Comparison of ENCODE assay signal across 8 cellular contexts in genomic region chr5:148957591-148958202, GRCh38.
A peak's percentile ranks its signal among the peaks of the same experiment; 100 is the strongest.
DNase-seq lines count a peak whose midpoint lies in the region; ATAC-seq, FAIRE-seq and TF ChIP-seq lines count a peak whose summit lies in the region.

No MANE protein-coding gene starts in this region.

- ATAC-seq in GM18868 (IDR thresholded peaks at IDR 0.05; ENCODE audit: unreplicated experiment) (peak; percentile 73), HG02970 (IDR thresholded peaks at IDR 0.05; ENCODE audit: low FRiP score, unreplicated experiment) (no peak)

- H3K4me3 Mint-ChIP-seq in activated CD4-positive, alpha-beta T cell treated with anti-CD3 and anti-CD28 coated beads, Interleukin-2, amount 10 ng/mL, durations not matched to agents 24 days and 14 days = no peak overlapping the region

- H3K4me1 ChIP-seq in endothelial cell of umbilical vein (ENCODE audit: control insufficient read depth, extremely low read depth, insufficient read depth, low read length) (no peaks in the 10 kb centered on the region), osteoblast (ENCODE audit: insufficient read depth, low read length) (peaks cover 28% of the 10 kb centered on the region)

- TF ChIP-seq CTCF in endothelial cell of umbilical vein (IDR thresholded peaks at IDR 0.05; ENCODE audit: extremely low read depth in 1 of 2, insufficient read depth in 1 of 2, low read depth in 1 of 2, low read length in 2 of 2) (peak; percentile 77 to 88), osteoblast (IDR thresholded peaks at IDR 0.05; ENCODE audit: extremely low read depth, low read depth, low read length) (peak; percentile 91)

- H3K9me3 Mint-ChIP-seq in activated CD4-positive, alpha-beta T cell treated with anti-CD3 and anti-CD28 coated beads, Interleukin-2, amount 10 ng/mL, durations not matched to agents 24 days and 14 days = no peaks in the 10 kb centered on the region

- no peak for TF ChIP-seq POLR2A in endothelial cell of umbilical vein (IDR thresholded peaks at IDR 0.05; ENCODE audit: low read depth, low read length)

- CTCF ChIA-PET in endothelial cell of umbilical vein (lab: Charles Lee) = interaction anchor here (0.5 to 8.0 kb wide), 83 partner anchors 9 to 778 kb away, joined by 3 to 245 read pairs (median 5); partner anchors contain the start of gene ADRB2

- H3K36me3 ChIP-seq in endothelial cell of umbilical vein (ENCODE audit: control insufficient read depth in 2 of 2, extremely low read depth in 1 of 2, insufficient read depth in 2 of 2, low read length in 2 of 2) (no peaks in the 10 kb centered on the region), osteoblast (ENCODE audit: insufficient read depth, low read length) (no peaks in the 10 kb centered on the region)

- no peak overlapping the region for H3K4me3 ChIP-seq in endothelial cell of umbilical vein (replicated peaks in 1 of 3; ENCODE audit: insufficient read depth in 1 of 3, low read depth in 1 of 3, low read length in 3 of 3)
- H3K4me3 ChIP-seq in osteoblast (ENCODE audit: insufficient read depth, low read length) = no peak overlapping the region

- H3K27me3 ChIP-seq in endothelial cell of umbilical vein (ENCODE audit: control insufficient read depth in 2 of 2, insufficient read depth in 2 of 2, low read length in 2 of 2) (no peaks in the 10 kb centered on the region), osteoblast (ENCODE audit: insufficient read depth, low read length) (no peaks in the 10 kb centered on the region)

- H3K27ac ChIP-seq in endothelial cell of umbilical vein (ENCODE audit: insufficient read depth, low read depth, low read length) (no peak overlapping the region), osteoblast (ENCODE audit: low read depth, low read length) (no peak overlapping the region)

- no peak overlapping the region for H3K9ac ChIP-seq in endothelial cell of umbilical vein (replicated peaks; ENCODE audit: extremely low read depth, insufficient read depth, low read length)

- no peaks in the 10 kb centered on the region for H3K4me1 Mint-ChIP-seq in activated CD4-positive, alpha-beta T cell treated with anti-CD3 and anti-CD28 coated beads, Interleukin-2, amount 10 ng/mL, durations not matched to agents 24 days and 14 days

- H3K27me3 Mint-ChIP-seq in activated CD4-positive, alpha-beta T cell treated with anti-CD3 and anti-CD28 coated beads, Interleukin-2, amount 10 ng/mL, durations not matched to agents 24 days and 14 days = peaks cover 11% of the 10 kb centered on the region

- dilution Hi-C loops in endothelial cell of umbilical vein (cut with MboI; ENCODE audit: extremely low pct_ligation_motif_present, low sequenced_read_pairs) = no loop called here

- no peaks in the 10 kb centered on the region for H3K36me3 Mint-ChIP-seq in activated CD4-positive, alpha-beta T cell treated with anti-CD3 and anti-CD28 coated beads, Interleukin-2, amount 10 ng/mL, durations not matched to agents 24 days and 14 days (ENCODE audit: low read depth)

- POLR2A ChIA-PET in endothelial cell of umbilical vein (lab: Charles Lee) = interaction anchor here (0.6 to 1.0 kb wide), 2 partner anchors 137 to 213 kb away, joined by 3 to 6 read pairs; no protein-coding TSS in a partner anchor

- H3K27ac Mint-ChIP-seq in activated CD4-positive, alpha-beta T cell treated with anti-CD3 and anti-CD28 coated beads, Interleukin-2, amount 10 ng/mL, durations not matched to agents 24 days and 14 days = no peak overlapping the region

- H4K20me1 ChIP-seq in endothelial cell of umbilical vein (replicated peaks; ENCODE audit: control insufficient read depth, extremely low read depth, insufficient read depth, low read length) (no peaks in the 10 kb centered on the region), osteoblast (ENCODE audit: insufficient read depth, low read length) (no peaks in the 10 kb centered on the region)

- no TSS peak for BruUV-seq in endothelial cell of umbilical vein (replicated peaks; lab: Mats Ljungman, UMichigan)

- H3K9me3 ChIP-seq in endothelial cell of umbilical vein (replicated peaks; ENCODE audit: control insufficient read depth, insufficient read depth, low read length) = no peaks in the 10 kb centered on the region
- no peaks in the 10 kb centered on the region for H3K9me3 ChIP-seq in osteoblast (ENCODE audit: low read depth, low read length)

- no peaks in the 10 kb centered on the region for H3K9me1 ChIP-seq in endothelial cell of umbilical vein (replicated peaks; ENCODE audit: control insufficient read depth, extremely low read depth, insufficient read depth, low read length)

- no peak overlapping the region for H2AFZ ChIP-seq in endothelial cell of umbilical vein (ENCODE audit: low read depth, low read length)
- H2AFZ ChIP-seq in osteoblast (ENCODE audit: low read length) = no peak overlapping the region

- FAIRE-seq in endothelial cell of umbilical vein (lab: Jason Lieb, UNC) = peak; percentile 82

- peak; percentile 31 to 49 for DNase-seq in AML-193 (lab: John Stamatoyannopoulos, UW)
- peak; percentile 69 for DNase-seq in NAMALWA (ENCODE audit: low spot score)
- DNase-seq in activated CD4-positive, alpha-beta T cell treated with anti-CD3 and anti-CD28 coated beads, Interleukin-2, amount 10 ng/mL, durations not matched to agents 24 days and 14 days = peak; percentile 76
- DNase-seq in endothelial cell of umbilical vein (ENCODE audit: low read depth, low spot score) = peak; percentile 66
- DNase-seq in osteoblast (ENCODE audit: insufficient read length, low spot score, missing footprints) = no peak
- DNase-seq in NCI-H1048 (lab: John Stamatoyannopoulos, UW) = no peak

- intact Hi-C loops in activated CD4-positive, alpha-beta T cell treated with anti-CD3 and anti-CD28 coated beads, Interleukin-2, amount 10 ng/mL, durations not matched to agents 24 days and 14 days (cut with micrococcal nuclease) = loop anchor here (1.0 kb wide), 2 partner anchors 216 to 224 kb away; no protein-coding TSS in a partner anchor
- intact Hi-C loops in endothelial cell of umbilical vein (cut with micrococcal nuclease) = loop anchor here (1.0 kb wide), 7 partner anchors 41 to 224 kb away; no protein-coding TSS in a partner anchor

- H3K4me2 ChIP-seq in endothelial cell of umbilical vein (ENCODE audit: insufficient read depth, low read length) (no peak overlapping the region), osteoblast (ENCODE audit: insufficient read depth, low read length) (no peak overlapping the region)

- H3K79me2 ChIP-seq in endothelial cell of umbilical vein (ENCODE audit: control insufficient read depth, insufficient read depth, low read length) (no peaks in the 10 kb centered on the region), osteoblast (ENCODE audit: insufficient read depth, low read length) (no peaks in the 10 kb centered on the region)

TF ChIP-seq in endothelial cell of umbilical vein, 7 proteins besides CTCF, POLR2A, EP300 and RAD21:
- TF ChIP-seq MAX (IDR thresholded peaks at IDR 0.05; ENCODE audit: insufficient read depth, insufficient read length) (no peak), GATA2 (IDR thresholded peaks at IDR 0.05; ENCODE audit: insufficient read depth, insufficient read length, low read depth, low read length) (peak; percentile 13)

Comparison
In these comparisons a context has a peak if more than half of its experiments do, and no peak if none do; other contexts are left out.
1. DNase-seq: peak in AML-193 (2 of 2), NAMALWA (single experiment), activated CD4-positive, alpha-beta T cell treated with anti-CD3 and anti-CD28 coated beads, Interleukin-2, amount 10 ng/mL, durations not matched to agents 24 days and 14 days (single experiment) and endothelial cell of umbilical vein (single experiment); none in osteoblast (single experiment) and NCI-H1048 (single experiment).